Comparison of ENCODE assay signal across 22 cellular contexts in genomic region chr1:242033331-242033956, GRCh38.
A peak's percentile ranks its signal among the peaks of the same experiment; 100 is the strongest.
DNase-seq lines count a peak whose midpoint lies in the region; TF ChIP-seq lines count a peak whose summit lies in the region.
"Had no signal": no experiment of that assay in that cellular context is flagged by ENCODE, and none has a peak within 500 bp of the region (broad histone marks: within the 10 kb centered on the region; RNA-seq: fewer than 3 reads in every experiment).

No MANE protein-coding gene starts in this region.

- H3K27me3 ChIP-seq in parathyroid adenoma (ENCODE audit: control insufficient read depth, insufficient read depth, low read length) = no peaks in the 10 kb centered on the region

- H3K9me3 ChIP-seq in SK-N-MC (ENCODE audit: low read depth, low read length) = no peaks in the 10 kb centered on the region
- H3K9me3 ChIP-seq in parathyroid adenoma (ENCODE audit: control insufficient read depth, low read length) = no peaks in the 10 kb centered on the region
- H3K9me3 ChIP-seq: SK-N-SH had no signal

- peak; percentile 24 for DNase-seq in SK-N-MC (ENCODE audit: low read depth, low spot score)
- peak; percentile 62 for DNase-seq in left kidney (ENCODE audit: low read depth, low spot score)
- DNase-seq in NCI-H82 treated with DMSO at 0.1 percent for 48 hours (lab: John Stamatoyannopoulos, UW; ENCODE audit: unreplicated experiment) = no peak
- no peak for DNase-seq in activated CD4-positive, alpha-beta T cell treated with anti-CD3 and anti-CD28 coated beads, Interleukin-2, amount 50 U/mL, for 4 hours
- no peak for DNase-seq in posterior cingulate gyrus
- DNase-seq in NCI-H748 (lab: John Stamatoyannopoulos, UW; ENCODE audit: unreplicated experiment) = no peak
- DNase-seq: ACHN, DMS153, DND-41, GM23248, H9, HFFc6, Kasumi-1, NCI-H1092 treated with DMSO at 0.1 percent for 48 hours, NCI-H146, NCI-H2029, NCI-H446 treated with DMSO at 0.1 percent for 48 hours, NCI-H526, SIG-M5, SK-N-SH, SW 1271 had no signal

- no peak overlapping the region for H2AFZ ChIP-seq in parathyroid adenoma
- H2AFZ ChIP-seq: GM23248 had no signal

- TF ChIP-seq CTCF in parathyroid adenoma (IDR thresholded peaks at IDR 0.05) = no peak

- H3K27ac ChIP-seq in SK-N-MC = peak overlapping the region; percentile 65; the same call in 1 of the 2 replicates
- H3K27ac ChIP-seq in parathyroid adenoma = peak overlapping the region; percentile 99
- H3K27ac ChIP-seq: GM23248 had no signal

- H3K79me2 ChIP-seq in parathyroid adenoma = no peaks in the 10 kb centered on the region

- H3K36me3 ChIP-seq in SK-N-MC (ENCODE audit: insufficient read depth, low read length) = no peaks in the 10 kb centered on the region
- no peaks in the 10 kb centered on the region for H3K36me3 ChIP-seq in parathyroid adenoma (ENCODE audit: control insufficient read depth, insufficient read depth, low read length)

- H3K9ac ChIP-seq in SK-N-MC (ENCODE audit: insufficient read length) (no peak overlapping the region), parathyroid adenoma (no peak overlapping the region)
- H3K9ac ChIP-seq: GM23248, SK-N-SH had no signal

- intact Hi-C loops in posterior cingulate gyrus (cut with DNase I) = no loop called here

- peak overlapping the region; percentile 25 for H3K4me3 ChIP-seq in SK-N-MC
- H3K4me3 ChIP-seq in parathyroid adenoma (ENCODE audit: low read depth, low read length) = peak overlapping the region; percentile 22
- H3K4me3 ChIP-seq: GM23248 had no signal

- H3K4me1 ChIP-seq in parathyroid adenoma = peaks cover 33% of the 10 kb centered on the region

- H3K4me2 ChIP-seq in parathyroid adenoma (ENCODE audit: low read length) = peak overlapping the region; percentile 42
- H3K4me2 ChIP-seq: SK-N-SH had no signal

Comparison
In these comparisons a context has a peak if more than half of its experiments do, and no peak if none do; other contexts are left out.
1. DNase-seq: peak in SK-N-MC (single experiment) and left kidney (single experiment); none in NCI-H82 treated with DMSO at 0.1 percent for 48 hours (single experiment), activated CD4-positive, alpha-beta T cell treated with anti-CD3 and anti-CD28 coated beads, Interleukin-2, amount 50 U/mL, for 4 hours (0 of 2), posterior cingulate gyrus (0 of 10) and NCI-H748 (single experiment).